In genomic region chr1:181440510-181440909, GRCh38 we compare ENCODE assay signal across 9 cellular contexts. TPM values are rescaled to one million over a fixed set of nuclear protein-coding genes. Genes with fewer than 3 reads are reported as not detected.
"Had no signal": no experiment of that assay in that cellular context is flagged by ENCODE, and none has a peak within 500 bp of the region (broad histone marks: within the 10 kb centered on the region; RNA-seq: fewer than 3 reads in every experiment).

No MANE protein-coding gene starts in this region.

- H3K36me3 ChIP-seq: HAP-1 had no signal

- ATAC-seq: HCT116, HepG2 had no signal

- H3K9me3 Mint-ChIP-seq: HFFc6 had no signal

- H3K27ac Mint-ChIP-seq: HFFc6, IgD-negative memory B cell had no signal

- DNase-seq: GOT3, H7, HFFc6, KBM-7 had no signal

- H3K4me2 ChIP-seq: KMS-11 had no signal

- H3K27ac ChIP-seq: KMS-11 had no signal

- H3K4me3 Mint-ChIP-seq: HFFc6, IgD-negative memory B cell had no signal

- H3K4me3 ChIP-seq: HAP-1 had no signal

- H3K36me3 Mint-ChIP-seq: IgD-negative memory B cell had no signal

- H3K9me3 ChIP-seq: HAP-1 had no signal

- FAIRE-seq: HepG2 had no signal

- H3K9ac ChIP-seq: KMS-11 had no signal

- H3K4me1 ChIP-seq: HAP-1 had no signal

RNA-seq across cellular contexts. Expression of gene CACNA1E, which starts 42.8 kb away (rescaled TPM):
- total RNA-seq: HepG2, HFFc6 had no signal
- polyA plus RNA-seq: HepG2 had no signal
